1 cellular context compared by ENCODE assay signal in the genomic region with DNA sequence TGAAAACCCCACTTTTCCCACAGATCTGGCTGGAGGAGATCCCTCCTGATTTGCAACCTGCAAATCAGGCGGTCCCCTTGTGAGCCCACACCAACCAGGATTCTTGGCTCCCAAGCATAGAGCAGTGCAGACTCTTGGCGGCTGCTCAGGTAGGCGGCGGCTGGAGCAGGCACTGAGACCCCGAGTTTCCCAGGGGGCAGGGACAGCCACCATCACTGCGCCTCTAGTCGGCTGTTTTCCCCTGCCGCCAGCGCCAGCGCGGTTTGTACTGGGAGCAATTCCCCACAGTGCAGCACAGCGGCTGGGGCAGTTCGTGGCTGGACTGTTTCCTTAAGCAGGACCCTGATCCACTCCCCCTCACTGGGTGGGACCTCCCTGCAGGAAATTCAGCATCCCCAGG.
TF ChIP-seq lines count a peak whose summit lies in the region.

No MANE protein-coding gene starts in this region.

TF ChIP-seq in WTC11, 78 proteins besides CTCF, POLR2A, EP300 and RAD21 (continued from another document):
- TF ChIP-seq, protein P1, sequence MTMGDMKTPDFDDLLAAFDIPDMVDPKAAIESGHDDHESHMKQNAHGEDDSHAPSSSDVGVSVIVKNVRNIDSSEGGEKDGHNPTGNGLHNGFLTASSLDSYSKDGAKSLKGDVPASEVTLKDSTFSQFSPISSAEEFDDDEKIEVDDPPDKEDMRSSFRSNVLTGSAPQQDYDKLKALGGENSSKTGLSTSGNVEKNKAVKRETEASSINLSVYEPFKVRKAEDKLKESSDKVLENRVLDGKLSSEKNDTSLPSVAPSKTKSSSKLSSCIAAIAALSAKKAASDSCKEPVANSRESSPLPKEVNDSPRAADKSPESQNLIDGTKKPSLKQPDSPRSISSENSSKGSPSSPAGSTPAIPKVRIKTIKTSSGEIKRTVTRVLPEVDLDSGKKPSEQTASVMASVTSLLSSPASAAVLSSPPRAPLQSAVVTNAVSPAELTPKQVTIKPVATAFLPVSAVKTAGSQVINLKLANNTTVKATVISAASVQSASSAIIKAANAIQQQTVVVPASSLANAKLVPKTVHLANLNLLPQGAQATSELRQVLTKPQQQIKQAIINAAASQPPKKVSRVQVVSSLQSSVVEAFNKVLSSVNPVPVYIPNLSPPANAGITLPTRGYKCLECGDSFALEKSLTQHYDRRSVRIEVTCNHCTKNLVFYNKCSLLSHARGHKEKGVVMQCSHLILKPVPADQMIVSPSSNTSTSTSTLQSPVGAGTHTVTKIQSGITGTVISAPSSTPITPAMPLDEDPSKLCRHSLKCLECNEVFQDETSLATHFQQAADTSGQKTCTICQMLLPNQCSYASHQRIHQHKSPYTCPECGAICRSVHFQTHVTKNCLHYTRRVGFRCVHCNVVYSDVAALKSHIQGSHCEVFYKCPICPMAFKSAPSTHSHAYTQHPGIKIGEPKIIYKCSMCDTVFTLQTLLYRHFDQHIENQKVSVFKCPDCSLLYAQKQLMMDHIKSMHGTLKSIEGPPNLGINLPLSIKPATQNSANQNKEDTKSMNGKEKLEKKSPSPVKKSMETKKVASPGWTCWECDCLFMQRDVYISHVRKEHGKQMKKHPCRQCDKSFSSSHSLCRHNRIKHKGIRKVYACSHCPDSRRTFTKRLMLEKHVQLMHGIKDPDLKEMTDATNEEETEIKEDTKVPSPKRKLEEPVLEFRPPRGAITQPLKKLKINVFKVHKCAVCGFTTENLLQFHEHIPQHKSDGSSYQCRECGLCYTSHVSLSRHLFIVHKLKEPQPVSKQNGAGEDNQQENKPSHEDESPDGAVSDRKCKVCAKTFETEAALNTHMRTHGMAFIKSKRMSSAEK (CRISPR knock-in tag; IDR thresholded peaks at IDR 0.05; ENCODE audit: borderline replicate concordance) = no peak
- TF ChIP-seq, protein P2, sequence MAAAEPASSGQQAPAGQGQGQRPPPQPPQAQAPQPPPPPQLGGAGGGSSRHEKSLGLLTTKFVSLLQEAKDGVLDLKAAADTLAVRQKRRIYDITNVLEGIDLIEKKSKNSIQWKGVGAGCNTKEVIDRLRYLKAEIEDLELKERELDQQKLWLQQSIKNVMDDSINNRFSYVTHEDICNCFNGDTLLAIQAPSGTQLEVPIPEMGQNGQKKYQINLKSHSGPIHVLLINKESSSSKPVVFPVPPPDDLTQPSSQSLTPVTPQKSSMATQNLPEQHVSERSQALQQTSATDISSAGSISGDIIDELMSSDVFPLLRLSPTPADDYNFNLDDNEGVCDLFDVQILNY (CRISPR knock-in tag; IDR thresholded peaks at IDR 0.05) = no peak
- TF ChIP-seq, protein P3, sequence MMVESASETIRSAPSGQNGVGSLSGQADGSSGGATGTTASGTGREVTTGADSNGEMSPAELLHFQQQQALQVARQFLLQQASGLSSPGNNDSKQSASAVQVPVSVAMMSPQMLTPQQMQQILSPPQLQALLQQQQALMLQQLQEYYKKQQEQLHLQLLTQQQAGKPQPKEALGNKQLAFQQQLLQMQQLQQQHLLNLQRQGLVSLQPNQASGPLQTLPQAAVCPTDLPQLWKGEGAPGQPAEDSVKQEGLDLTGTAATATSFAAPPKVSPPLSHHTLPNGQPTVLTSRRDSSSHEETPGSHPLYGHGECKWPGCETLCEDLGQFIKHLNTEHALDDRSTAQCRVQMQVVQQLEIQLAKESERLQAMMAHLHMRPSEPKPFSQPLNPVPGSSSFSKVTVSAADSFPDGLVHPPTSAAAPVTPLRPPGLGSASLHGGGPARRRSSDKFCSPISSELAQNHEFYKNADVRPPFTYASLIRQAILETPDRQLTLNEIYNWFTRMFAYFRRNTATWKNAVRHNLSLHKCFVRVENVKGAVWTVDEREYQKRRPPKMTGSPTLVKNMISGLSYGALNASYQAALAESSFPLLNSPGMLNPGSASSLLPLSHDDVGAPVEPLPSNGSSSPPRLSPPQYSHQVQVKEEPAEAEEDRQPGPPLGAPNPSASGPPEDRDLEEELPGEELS (CRISPR knock-in tag; IDR thresholded peaks at IDR 0.05) = no peak
- no peak for TF ChIP-seq ELF4 (CRISPR knock-in tag; IDR thresholded peaks at IDR 0.05; ENCODE audit: low read depth)
- no peak for TF ChIP-seq TCF7 (CRISPR knock-in tag; IDR thresholded peaks at IDR 0.05; ENCODE audit: low read depth)
- no peak for TF ChIP-seq ZNF138 (CRISPR knock-in tag; conservative IDR thresholded peaks at IDR 0.05)
- TF ChIP-seq, protein P4, sequence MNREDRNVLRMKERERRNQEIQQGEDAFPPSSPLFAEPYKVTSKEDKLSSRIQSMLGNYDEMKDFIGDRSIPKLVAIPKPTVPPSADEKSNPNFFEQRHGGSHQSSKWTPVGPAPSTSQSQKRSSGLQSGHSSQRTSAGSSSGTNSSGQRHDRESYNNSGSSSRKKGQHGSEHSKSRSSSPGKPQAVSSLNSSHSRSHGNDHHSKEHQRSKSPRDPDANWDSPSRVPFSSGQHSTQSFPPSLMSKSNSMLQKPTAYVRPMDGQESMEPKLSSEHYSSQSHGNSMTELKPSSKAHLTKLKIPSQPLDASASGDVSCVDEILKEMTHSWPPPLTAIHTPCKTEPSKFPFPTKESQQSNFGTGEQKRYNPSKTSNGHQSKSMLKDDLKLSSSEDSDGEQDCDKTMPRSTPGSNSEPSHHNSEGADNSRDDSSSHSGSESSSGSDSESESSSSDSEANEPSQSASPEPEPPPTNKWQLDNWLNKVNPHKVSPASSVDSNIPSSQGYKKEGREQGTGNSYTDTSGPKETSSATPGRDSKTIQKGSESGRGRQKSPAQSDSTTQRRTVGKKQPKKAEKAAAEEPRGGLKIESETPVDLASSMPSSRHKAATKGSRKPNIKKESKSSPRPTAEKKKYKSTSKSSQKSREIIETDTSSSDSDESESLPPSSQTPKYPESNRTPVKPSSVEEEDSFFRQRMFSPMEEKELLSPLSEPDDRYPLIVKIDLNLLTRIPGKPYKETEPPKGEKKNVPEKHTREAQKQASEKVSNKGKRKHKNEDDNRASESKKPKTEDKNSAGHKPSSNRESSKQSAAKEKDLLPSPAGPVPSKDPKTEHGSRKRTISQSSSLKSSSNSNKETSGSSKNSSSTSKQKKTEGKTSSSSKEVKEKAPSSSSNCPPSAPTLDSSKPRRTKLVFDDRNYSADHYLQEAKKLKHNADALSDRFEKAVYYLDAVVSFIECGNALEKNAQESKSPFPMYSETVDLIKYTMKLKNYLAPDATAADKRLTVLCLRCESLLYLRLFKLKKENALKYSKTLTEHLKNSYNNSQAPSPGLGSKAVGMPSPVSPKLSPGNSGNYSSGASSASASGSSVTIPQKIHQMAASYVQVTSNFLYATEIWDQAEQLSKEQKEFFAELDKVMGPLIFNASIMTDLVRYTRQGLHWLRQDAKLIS (CRISPR knock-in tag; IDR thresholded peaks at IDR 0.05; ENCODE audit: borderline replicate concordance) = no peak
- TF ChIP-seq MXD4 (CRISPR knock-in tag; IDR thresholded peaks at IDR 0.05; ENCODE audit: borderline replicate concordance) = no peak
- TF ChIP-seq FOXK1 (CRISPR knock-in tag; IDR thresholded peaks at IDR 0.05) = no peak
- no peak for TF ChIP-seq JAZF1 (CRISPR knock-in tag; IDR thresholded peaks at IDR 0.05)
- TF ChIP-seq SMAD3 (CRISPR knock-in tag; IDR thresholded peaks at IDR 0.05; ENCODE audit: borderline replicate concordance) = no peak
